Comparison of ENCODE assay signal across 9 cellular contexts in genomic region chr1:51313961-51314777, GRCh38. TPM values are rescaled to one million over a fixed set of nuclear protein-coding genes. Genes with fewer than 3 reads are reported as not detected.
DNase-seq lines count a peak whose midpoint lies in the region; ATAC-seq, FAIRE-seq and TF ChIP-seq lines count a peak whose summit lies in the region.
"Had no signal": no experiment of that assay in that cellular context is flagged by ENCODE, and none has a peak within 500 bp of the region (broad histone marks: within the 10 kb centered on the region; RNA-seq: fewer than 3 reads in every experiment).

No MANE protein-coding gene starts in this region.

- FAIRE-seq in astrocyte (lab: Jason Lieb, UNC), result peak; percentile 80
- FAIRE-seq: endometrium had no signal

- TF ChIP-seq CTCF in natural killer cell (IDR thresholded peaks at IDR 0.05) (no peak), astrocyte (IDR thresholded peaks at IDR 0.05; ENCODE audit: insufficient read depth, low read depth, low read length) (no peak), left lung (IDR thresholded peaks at IDR 0.05) (no peak)

- H2AFZ ChIP-seq in astrocyte (ENCODE audit: low read depth, low read length), result peak overlapping the region; percentile 88

- ATAC-seq in natural killer cell treated with Interleukin-12 subunit alpha and Interleukin-12 subunit beta and Interleukin-15 and Interleukin-18, amount 100 ng/mL, for 72 hours, result peak; percentile 41 to 55
- ATAC-seq in natural killer cell, result no peak
- ATAC-seq in left lung, result peak; percentile 77

- no peaks in the 10 kb centered on the region for H3K79me2 ChIP-seq in astrocyte (ENCODE audit: insufficient read depth, low read length)

- no peak overlapping the region for H3K4me3 Mint-ChIP-seq in natural killer cell treated with Interleukin-12 subunit alpha and Interleukin-12 subunit beta and Interleukin-15 and Interleukin-18, amount 100 ng/mL, for 72 hours
- no peak overlapping the region for H3K4me3 Mint-ChIP-seq in natural killer cell
- H3K4me3 Mint-ChIP-seq in astrocyte (ENCODE audit: unreplicated experiment), result peak overlapping the region; percentile 11

- H3K36me3 ChIP-seq in astrocyte (ENCODE audit: insufficient read depth, low read length), result no peaks in the 10 kb centered on the region
- no peaks in the 10 kb centered on the region for H3K36me3 ChIP-seq in left lung

- H3K27ac ChIP-seq in astrocyte (ENCODE audit: low read depth, low read length) (peak overlapping the region; percentile 69), left lung (peak overlapping the region; percentile 48 to 65)

- H3K9me3 ChIP-seq in astrocyte (ENCODE audit: insufficient read depth, low read depth, low read length) (no peaks in the 10 kb centered on the region), left lung (no peaks in the 10 kb centered on the region)

- no peaks in the 10 kb centered on the region for H3K36me3 Mint-ChIP-seq in natural killer cell treated with Interleukin-12 subunit alpha and Interleukin-12 subunit beta and Interleukin-15 and Interleukin-18, amount 100 ng/mL, for 72 hours
- H3K36me3 Mint-ChIP-seq in natural killer cell, result no peaks in the 10 kb centered on the region
- H3K36me3 Mint-ChIP-seq in astrocyte (ENCODE audit: low read depth, unreplicated experiment), result no peaks in the 10 kb centered on the region

- no peak for DNase-seq in natural killer cell treated with Interleukin-12 subunit alpha and Interleukin-12 subunit beta and Interleukin-15 and Interleukin-18, amount 100 ng/mL, for 72 hours (ENCODE audit: low spot score)
- DNase-seq in natural killer cell (no peak), astrocyte (ENCODE audit: low read depth) (peak; percentile 81), left lung (peak in 1 of 2 donors; percentile 55), NCI-H1048 (lab: John Stamatoyannopoulos, UW) (no peak), ureter (ENCODE audit: low spot score) (no peak), hippocampal formation (lab: John Stamatoyannopoulos, UW) (no peak), NCI-H2171 (lab: John Stamatoyannopoulos, UW) (no peak)

- H3K4me3 ChIP-seq in astrocyte (ENCODE audit: insufficient read depth, low read depth, low read length), result no peak overlapping the region
- H3K4me3 ChIP-seq in left lung, result no peak overlapping the region

- H4K20me1 ChIP-seq in astrocyte (ENCODE audit: insufficient read depth, low read length), result no peaks in the 10 kb centered on the region

- H3K4me1 Mint-ChIP-seq in natural killer cell treated with Interleukin-12 subunit alpha and Interleukin-12 subunit beta and Interleukin-15 and Interleukin-18, amount 100 ng/mL, for 72 hours (ENCODE audit: low read depth in 2 of 2), result peaks cover 0 to 8% of the 10 kb centered on the region in 2 donors
- H3K4me1 Mint-ChIP-seq in natural killer cell (peaks cover 0 to 6% of the 10 kb centered on the region in 2 donors), astrocyte (ENCODE audit: low read depth, unreplicated experiment) (peaks cover 22% of the 10 kb centered on the region)

- peak overlapping the region; percentile 51 for H3K9ac ChIP-seq in astrocyte (ENCODE audit: low read length)

- H3K27me3 ChIP-seq in astrocyte (ENCODE audit: insufficient read depth, low read length) (no peaks in the 10 kb centered on the region), left lung (no peaks in the 10 kb centered on the region)

- no peaks in the 10 kb centered on the region for H3K9me3 Mint-ChIP-seq in natural killer cell treated with Interleukin-12 subunit alpha and Interleukin-12 subunit beta and Interleukin-15 and Interleukin-18, amount 100 ng/mL, for 72 hours
- H3K9me3 Mint-ChIP-seq in natural killer cell (no peaks in the 10 kb centered on the region), astrocyte (ENCODE audit: unreplicated experiment) (peaks cover 3% of the 10 kb centered on the region)

- intact Hi-C loops in natural killer cell (cut with micrococcal nuclease), result no loop called here
- intact Hi-C loops in left lung (cut with DNase I), result no loop called here

- H3K4me2 ChIP-seq in astrocyte (ENCODE audit: low read length), result peak overlapping the region; percentile 48

- H3K27me3 Mint-ChIP-seq in natural killer cell treated with Interleukin-12 subunit alpha and Interleukin-12 subunit beta and Interleukin-15 and Interleukin-18, amount 100 ng/mL, for 72 hours, result no peaks in the 10 kb centered on the region
- H3K27me3 Mint-ChIP-seq in natural killer cell (ENCODE audit: low read depth in 2 of 2) (no peaks in the 10 kb centered on the region), astrocyte (ENCODE audit: low read depth, unreplicated experiment) (peaks cover 3% of the 10 kb centered on the region)

- H3K4me1 ChIP-seq in astrocyte (ENCODE audit: insufficient read depth, low read length) (peaks cover 13% of the 10 kb centered on the region), left lung (peaks cover 14 to 22% of the 10 kb centered on the region in 2 donors)

- no peak overlapping the region for H3K27ac Mint-ChIP-seq in natural killer cell treated with Interleukin-12 subunit alpha and Interleukin-12 subunit beta and Interleukin-15 and Interleukin-18, amount 100 ng/mL, for 72 hours
- H3K27ac Mint-ChIP-seq in natural killer cell (no peak overlapping the region), astrocyte (ENCODE audit: unreplicated experiment) (peak overlapping the region; percentile 84)

RNA-seq across cellular contexts. Expression of gene TTC39A, which starts 16.2 kb away (rescaled TPM):
- total RNA-seq in natural killer cell treated with Interleukin-12 subunit alpha and Interleukin-12 subunit beta and Interleukin-15 and Interleukin-18, amount 100 ng/mL, for 72 hours, result under 1 TPM in 1 of 2 donors, not detected in 1; 0.78 TPM
- total RNA-seq in natural killer cell (under 1 TPM in 1 of 3 donors, not detected in 2; 0.38 TPM), astrocyte (0.67 and 1.4 TPM in 2 replicates), left lung (10 to 100 TPM; 40.8 to 44.6 TPM), ureter (36.3 TPM)

Comparison
In these comparisons a context has a peak if more than half of its experiments do, and no peak if none do; other contexts are left out.
1. ATAC-seq: peak in natural killer cell treated with Interleukin-12 subunit alpha and Interleukin-12 subunit beta and Interleukin-15 and Interleukin-18, amount 100 ng/mL, for 72 hours (2 of 2) and left lung (single experiment); none in natural killer cell (0 of 3).
2. RNA of gene TTC39A, which starts 16.2 kb away (total RNA-seq): 40.8 to 44.6 TPM in left lung and 36.3 TPM in ureter (single experiment); 0.67 to 1.4 TPM in astrocyte, 0.78 TPM in natural killer cell treated with Interleukin-12 subunit alpha and Interleukin-12 subunit beta and Interleukin-15 and Interleukin-18, amount 100 ng/mL, for 72 hours and 0.38 TPM in natural killer cell; every median in the first group is over 10 times any median in the second.